ENCODE assay signal across 1 cellular context in the genomic region with DNA sequence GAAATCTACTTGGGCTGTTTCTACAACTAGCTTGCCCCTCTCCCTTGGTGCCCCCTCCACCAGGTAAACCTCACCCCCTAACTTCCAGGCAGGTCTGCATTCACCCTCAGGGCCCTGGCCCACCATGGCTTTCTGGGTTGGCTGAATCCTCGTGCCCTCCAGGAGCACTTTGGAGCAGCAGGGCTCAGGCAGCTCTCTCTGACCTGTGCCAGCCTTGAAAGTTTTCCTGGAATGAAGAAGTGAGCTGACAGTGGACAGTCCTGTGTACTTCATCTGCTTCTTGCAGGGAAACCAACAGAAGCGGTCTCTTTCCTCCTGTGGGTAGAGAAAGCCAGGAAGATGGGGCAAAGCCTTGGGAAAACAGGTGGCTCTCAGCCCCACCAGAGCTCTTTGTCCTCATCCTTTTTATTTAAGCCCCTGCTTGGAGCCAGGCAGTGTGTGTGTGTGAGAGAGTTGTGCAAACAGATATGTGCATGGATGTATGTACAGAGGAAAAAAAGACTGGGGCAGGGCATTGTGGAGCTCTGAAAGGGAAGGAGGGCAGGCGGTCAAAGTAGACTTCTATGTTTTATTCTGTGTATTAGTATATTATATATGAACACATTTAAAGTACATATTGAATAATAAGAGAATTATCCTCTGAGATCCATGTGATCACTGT.
TF ChIP-seq lines count a peak whose summit lies in the region.

No MANE protein-coding gene starts in this region.

TF ChIP-seq in K562, 482 proteins besides CTCF, POLR2A, EP300 and RAD21 (continued from another document):
- TF ChIP-seq, protein P1, sequence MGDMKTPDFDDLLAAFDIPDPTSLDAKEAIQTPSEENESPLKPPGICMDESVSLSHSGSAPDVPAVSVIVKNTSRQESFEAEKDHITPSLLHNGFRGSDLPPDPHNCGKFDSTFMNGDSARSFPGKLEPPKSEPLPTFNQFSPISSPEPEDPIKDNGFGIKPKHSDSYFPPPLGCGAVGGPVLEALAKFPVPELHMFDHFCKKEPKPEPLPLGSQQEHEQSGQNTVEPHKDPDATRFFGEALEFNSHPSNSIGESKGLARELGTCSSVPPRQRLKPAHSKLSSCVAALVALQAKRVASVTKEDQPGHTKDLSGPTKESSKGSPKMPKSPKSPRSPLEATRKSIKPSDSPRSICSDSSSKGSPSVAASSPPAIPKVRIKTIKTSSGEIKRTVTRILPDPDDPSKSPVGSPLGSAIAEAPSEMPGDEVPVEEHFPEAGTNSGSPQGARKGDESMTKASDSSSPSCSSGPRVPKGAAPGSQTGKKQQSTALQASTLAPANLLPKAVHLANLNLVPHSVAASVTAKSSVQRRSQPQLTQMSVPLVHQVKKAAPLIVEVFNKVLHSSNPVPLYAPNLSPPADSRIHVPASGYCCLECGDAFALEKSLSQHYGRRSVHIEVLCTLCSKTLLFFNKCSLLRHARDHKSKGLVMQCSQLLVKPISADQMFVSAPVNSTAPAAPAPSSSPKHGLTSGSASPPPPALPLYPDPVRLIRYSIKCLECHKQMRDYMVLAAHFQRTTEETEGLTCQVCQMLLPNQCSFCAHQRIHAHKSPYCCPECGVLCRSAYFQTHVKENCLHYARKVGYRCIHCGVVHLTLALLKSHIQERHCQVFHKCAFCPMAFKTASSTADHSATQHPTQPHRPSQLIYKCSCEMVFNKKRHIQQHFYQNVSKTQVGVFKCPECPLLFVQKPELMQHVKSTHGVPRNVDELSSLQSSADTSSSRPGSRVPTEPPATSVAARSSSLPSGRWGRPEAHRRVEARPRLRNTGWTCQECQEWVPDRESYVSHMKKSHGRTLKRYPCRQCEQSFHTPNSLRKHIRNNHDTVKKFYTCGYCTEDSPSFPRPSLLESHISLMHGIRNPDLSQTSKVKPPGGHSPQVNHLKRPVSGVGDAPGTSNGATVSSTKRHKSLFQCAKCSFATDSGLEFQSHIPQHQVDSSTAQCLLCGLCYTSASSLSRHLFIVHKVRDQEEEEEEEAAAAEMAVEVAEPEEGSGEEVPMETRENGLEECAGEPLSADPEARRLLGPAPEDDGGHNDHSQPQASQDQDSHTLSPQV (IDR thresholded peaks at IDR 0.05), result 0 out of 2 replicates have a peak, but pooled peaks have one; percentile 12
- TF ChIP-seq, protein P2, sequence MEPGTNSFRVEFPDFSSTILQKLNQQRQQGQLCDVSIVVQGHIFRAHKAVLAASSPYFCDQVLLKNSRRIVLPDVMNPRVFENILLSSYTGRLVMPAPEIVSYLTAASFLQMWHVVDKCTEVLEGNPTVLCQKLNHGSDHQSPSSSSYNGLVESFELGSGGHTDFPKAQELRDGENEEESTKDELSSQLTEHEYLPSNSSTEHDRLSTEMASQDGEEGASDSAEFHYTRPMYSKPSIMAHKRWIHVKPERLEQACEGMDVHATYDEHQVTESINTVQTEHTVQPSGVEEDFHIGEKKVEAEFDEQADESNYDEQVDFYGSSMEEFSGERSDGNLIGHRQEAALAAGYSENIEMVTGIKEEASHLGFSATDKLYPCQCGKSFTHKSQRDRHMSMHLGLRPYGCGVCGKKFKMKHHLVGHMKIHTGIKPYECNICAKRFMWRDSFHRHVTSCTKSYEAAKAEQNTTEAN (CRISPR knock-in tag; IDR thresholded peaks at IDR 0.05), result no peak
- TF ChIP-seq, protein P3, sequence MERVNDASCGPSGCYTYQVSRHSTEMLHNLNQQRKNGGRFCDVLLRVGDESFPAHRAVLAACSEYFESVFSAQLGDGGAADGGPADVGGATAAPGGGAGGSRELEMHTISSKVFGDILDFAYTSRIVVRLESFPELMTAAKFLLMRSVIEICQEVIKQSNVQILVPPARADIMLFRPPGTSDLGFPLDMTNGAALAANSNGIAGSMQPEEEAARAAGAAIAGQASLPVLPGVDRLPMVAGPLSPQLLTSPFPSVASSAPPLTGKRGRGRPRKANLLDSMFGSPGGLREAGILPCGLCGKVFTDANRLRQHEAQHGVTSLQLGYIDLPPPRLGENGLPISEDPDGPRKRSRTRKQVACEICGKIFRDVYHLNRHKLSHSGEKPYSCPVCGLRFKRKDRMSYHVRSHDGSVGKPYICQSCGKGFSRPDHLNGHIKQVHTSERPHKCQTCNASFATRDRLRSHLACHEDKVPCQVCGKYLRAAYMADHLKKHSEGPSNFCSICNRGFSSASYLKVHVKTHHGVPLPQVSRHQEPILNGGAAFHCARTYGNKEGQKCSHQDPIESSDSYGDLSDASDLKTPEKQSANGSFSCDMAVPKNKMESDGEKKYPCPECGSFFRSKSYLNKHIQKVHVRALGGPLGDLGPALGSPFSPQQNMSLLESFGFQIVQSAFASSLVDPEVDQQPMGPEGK (CRISPR knock-in tag; IDR thresholded peaks at IDR 0.05; ENCODE audit: borderline replicate concordance), result no peak
